In the genomic region with DNA sequence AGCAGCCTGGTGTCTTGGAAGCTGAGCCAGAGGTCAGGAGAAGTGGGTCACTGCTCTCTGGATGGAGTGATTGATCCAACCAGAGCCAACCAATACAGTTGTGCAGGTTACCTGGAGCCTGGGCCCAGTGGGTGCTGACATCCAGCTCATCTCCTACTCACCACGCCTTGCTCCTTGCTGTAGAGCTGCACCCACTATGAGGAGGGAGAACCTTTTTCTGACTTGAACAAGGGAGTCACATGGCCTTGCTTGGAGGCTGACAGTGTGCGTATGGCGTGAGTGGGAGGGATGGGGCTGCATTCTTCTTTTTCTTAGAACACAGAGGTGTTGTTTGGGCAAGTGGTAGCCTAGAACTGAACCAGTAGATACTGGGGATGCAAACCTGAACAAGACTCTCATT, we compare ENCODE assay signal across 22 cellular contexts.
DNase-seq lines count a peak whose midpoint lies in the region; TF ChIP-seq lines count a peak whose summit lies in the region.
"Had no signal": no experiment of that assay in that cellular context is flagged by ENCODE, and none has a peak within 500 bp of the region (broad histone marks: within the 10 kb centered on the region; RNA-seq: fewer than 3 reads in every experiment).

No MANE protein-coding gene starts in this region.

- H3K9me3 ChIP-seq in HEK293 (ENCODE audit: control insufficient read depth, insufficient read depth, low read depth, low read length): no peaks in the 10 kb centered on the region
- H3K9me3 ChIP-seq: A549, BE2C, BLaER1 had no signal

- POLR2A ChIA-PET in HEK293 (lab: Yijun Ruan, JAX): no interaction called here

- no peak for TF ChIP-seq CTCF in HEK293 (tag by site-specific recombination; IDR thresholded peaks at IDR 0.05)

- DNase-seq in head of caudate nucleus: peak in 32 of 42 donors; percentile 10 to 87 (median 56)
- DNase-seq in putamen (ENCODE audit: low spot score): peak; percentile 39
- no peak for DNase-seq in AG20443 (ENCODE audit: low spot score)
- DNase-seq in posterior cingulate gyrus: no peak
- DNase-seq: BE2C; C1 segment of cervical spinal cord; CD4-positive, alpha-beta memory T cell; CD4-positive, CD25-positive, alpha-beta regulatory T cell; CD8-positive, alpha-beta memory T cell; COR-L47; DMS 273 treated with DMSO at 0.1 percent for 48 hours; DMS153; DMS53; DMS79; DND-41; EL; GDM1 had no signal

- no peaks in the 10 kb centered on the region for H3K4me1 ChIP-seq in HEK293 (ENCODE audit: control insufficient read depth, insufficient read depth, low read length)
- H3K4me1 ChIP-seq: A549, BE2C had no signal

- H3K4me3 ChIP-seq in HEK293 (ENCODE audit: low read depth, low read length): no peak overlapping the region
- H3K4me3 ChIP-seq: A549, BLaER1, GM12878 had no signal

- no peak overlapping the region for H3K27ac ChIP-seq in HEK293 (ENCODE audit: extremely low read depth, low read depth, low read length)
- H3K27ac ChIP-seq: 22Rv1, A549, BLaER1 had no signal

- CTCF ChIA-PET in HEK293 (lab: Yijun Ruan, JAX): interaction anchor here (0.6 kb wide), 1 partner anchor 22 kb away, joined by 3 read pairs; no protein-coding TSS in a partner anchor

- H3K36me3 ChIP-seq in HEK293 (ENCODE audit: control insufficient read depth in 2 of 2, insufficient read depth in 1 of 2, low read length in 2 of 2): no peaks in the 10 kb centered on the region
- H3K36me3 ChIP-seq: BE2C, BLaER1 had no signal

- intact Hi-C loops in head of caudate nucleus (cut with DNase I): no loop called here
- intact Hi-C loops in posterior cingulate gyrus (cut with DNase I): no loop called here

TF ChIP-seq in HEK293, 187 proteins besides CTCF, POLR2A, EP300 and RAD21:
- TF ChIP-seq ZNF394 (tag by site-specific recombination; IDR thresholded peaks at IDR 0.05; ENCODE audit: borderline replicate concordance): peak; percentile 73
- TF ChIP-seq, protein P1, sequence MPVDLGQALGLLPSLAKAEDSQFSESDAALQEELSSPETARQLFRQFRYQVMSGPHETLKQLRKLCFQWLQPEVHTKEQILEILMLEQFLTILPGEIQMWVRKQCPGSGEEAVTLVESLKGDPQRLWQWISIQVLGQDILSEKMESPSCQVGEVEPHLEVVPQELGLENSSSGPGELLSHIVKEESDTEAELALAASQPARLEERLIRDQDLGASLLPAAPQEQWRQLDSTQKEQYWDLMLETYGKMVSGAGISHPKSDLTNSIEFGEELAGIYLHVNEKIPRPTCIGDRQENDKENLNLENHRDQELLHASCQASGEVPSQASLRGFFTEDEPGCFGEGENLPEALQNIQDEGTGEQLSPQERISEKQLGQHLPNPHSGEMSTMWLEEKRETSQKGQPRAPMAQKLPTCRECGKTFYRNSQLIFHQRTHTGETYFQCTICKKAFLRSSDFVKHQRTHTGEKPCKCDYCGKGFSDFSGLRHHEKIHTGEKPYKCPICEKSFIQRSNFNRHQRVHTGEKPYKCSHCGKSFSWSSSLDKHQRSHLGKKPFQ (tag by site-specific recombination; IDR thresholded peaks at IDR 0.05): no peak

Comparison
In these comparisons a context has a peak if more than half of its experiments do, and no peak if none do; other contexts are left out.
1. DNase-seq: peak in head of caudate nucleus (32 of 42) and putamen (single experiment); none in AG20443 (single experiment) and posterior cingulate gyrus (0 of 10).